ENCODE assay signal across 1 cellular context in the genomic region with DNA sequence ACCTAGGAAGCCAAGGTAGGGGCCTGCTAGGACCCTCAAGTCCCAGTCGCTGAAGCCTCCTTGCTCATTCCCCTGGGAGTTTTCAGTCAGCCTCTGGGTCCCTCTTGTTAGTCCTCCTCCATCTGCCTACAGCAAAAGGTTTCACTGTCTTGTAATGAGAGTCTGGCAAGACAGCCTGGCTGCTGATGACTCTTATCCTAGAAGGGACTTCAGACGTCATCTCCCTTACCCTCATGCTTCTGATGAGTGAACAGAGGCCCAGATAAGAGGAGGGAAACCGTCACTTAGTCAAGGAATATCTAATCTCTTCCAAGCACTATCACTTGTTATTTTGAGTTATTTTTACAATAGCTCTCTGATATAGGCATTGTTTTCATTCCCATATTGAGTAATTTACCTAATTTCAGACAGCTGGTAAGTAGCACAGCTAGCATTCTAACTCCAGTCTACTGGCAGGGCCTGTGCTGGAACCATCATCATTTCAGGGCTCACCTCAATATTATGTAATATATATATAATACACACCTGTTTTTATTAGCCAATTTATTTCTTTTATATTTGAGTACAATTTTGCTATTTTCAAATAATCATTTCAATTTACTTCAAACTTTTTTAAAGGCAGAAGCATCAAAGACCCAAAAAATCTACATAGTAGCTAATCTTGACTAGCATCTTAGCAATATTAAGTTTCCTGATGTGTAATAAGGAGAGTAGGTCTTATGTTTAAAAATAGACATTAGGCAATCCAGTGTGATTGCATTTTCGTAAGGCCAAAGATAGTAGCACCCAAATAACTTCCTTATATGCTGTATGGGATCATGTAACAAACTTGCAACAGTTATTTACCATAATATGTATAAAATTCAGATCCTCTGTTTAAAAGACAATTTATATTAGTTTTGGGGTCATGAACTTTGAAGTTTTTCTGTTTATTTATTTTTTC.
TF ChIP-seq lines count a peak whose summit lies in the region.

No MANE protein-coding gene starts in this region.

TF ChIP-seq in K562, 482 proteins besides CTCF, POLR2A, EP300 and RAD21 (continued from another document and continues in another):
- TF ChIP-seq, protein P1, sequence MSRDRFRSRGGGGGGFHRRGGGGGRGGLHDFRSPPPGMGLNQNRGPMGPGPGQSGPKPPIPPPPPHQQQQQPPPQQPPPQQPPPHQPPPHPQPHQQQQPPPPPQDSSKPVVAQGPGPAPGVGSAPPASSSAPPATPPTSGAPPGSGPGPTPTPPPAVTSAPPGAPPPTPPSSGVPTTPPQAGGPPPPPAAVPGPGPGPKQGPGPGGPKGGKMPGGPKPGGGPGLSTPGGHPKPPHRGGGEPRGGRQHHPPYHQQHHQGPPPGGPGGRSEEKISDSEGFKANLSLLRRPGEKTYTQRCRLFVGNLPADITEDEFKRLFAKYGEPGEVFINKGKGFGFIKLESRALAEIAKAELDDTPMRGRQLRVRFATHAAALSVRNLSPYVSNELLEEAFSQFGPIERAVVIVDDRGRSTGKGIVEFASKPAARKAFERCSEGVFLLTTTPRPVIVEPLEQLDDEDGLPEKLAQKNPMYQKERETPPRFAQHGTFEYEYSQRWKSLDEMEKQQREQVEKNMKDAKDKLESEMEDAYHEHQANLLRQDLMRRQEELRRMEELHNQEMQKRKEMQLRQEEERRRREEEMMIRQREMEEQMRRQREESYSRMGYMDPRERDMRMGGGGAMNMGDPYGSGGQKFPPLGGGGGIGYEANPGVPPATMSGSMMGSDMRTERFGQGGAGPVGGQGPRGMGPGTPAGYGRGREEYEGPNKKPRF (IDR thresholded peaks at IDR 0.05; ENCODE audit: low read depth, low read length) = no peak
- TF ChIP-seq SMARCE1 (IDR thresholded peaks at IDR 0.05) = peak; percentile 31; the same call in 1 of the 2 replicates
- TF ChIP-seq ARID1B (IDR thresholded peaks at IDR 0.05) = peak; percentile 61
- no peak for TF ChIP-seq RBFOX2 (IDR thresholded peaks at IDR 0.05; ENCODE audit: low read depth, low read length)
- TF ChIP-seq CBFA2T2 (conservative IDR thresholded peaks at IDR 0.05) = peak; percentile 50
- no peak for TF ChIP-seq ZNF140 (CRISPR knock-in tag; IDR thresholded peaks at IDR 0.05)
- no peak for TF ChIP-seq PRMT5 (CRISPR knock-in tag; IDR thresholded peaks at IDR 0.05)
- TF ChIP-seq ZBTB1 (CRISPR knock-in tag; IDR thresholded peaks at IDR 0.05; ENCODE audit: borderline replicate concordance, low read depth) = no peak
- TF ChIP-seq CCAR2 (IDR thresholded peaks at IDR 0.05; ENCODE audit: low read depth, low read length) = no peak
- no peak for TF ChIP-seq GATAD2A (IDR thresholded peaks at IDR 0.05)
- no peak for TF ChIP-seq U2AF1 (optimal IDR thresholded peaks at IDR 0.05; ENCODE audit: low read depth, low read length)
- TF ChIP-seq CCNT2 (IDR thresholded peaks at IDR 0.05; ENCODE audit: borderline replicate concordance, extremely low read depth, insufficient read length, low read depth, low read length) = peak; percentile 44
- TF ChIP-seq NCOR1 (IDR thresholded peaks at IDR 0.05) = peak; percentile 44; the same call in 1 of the 2 replicates
- no peak for TF ChIP-seq MECOM (CRISPR knock-in tag; IDR thresholded peaks at IDR 0.05)
- TF ChIP-seq, protein P2, sequence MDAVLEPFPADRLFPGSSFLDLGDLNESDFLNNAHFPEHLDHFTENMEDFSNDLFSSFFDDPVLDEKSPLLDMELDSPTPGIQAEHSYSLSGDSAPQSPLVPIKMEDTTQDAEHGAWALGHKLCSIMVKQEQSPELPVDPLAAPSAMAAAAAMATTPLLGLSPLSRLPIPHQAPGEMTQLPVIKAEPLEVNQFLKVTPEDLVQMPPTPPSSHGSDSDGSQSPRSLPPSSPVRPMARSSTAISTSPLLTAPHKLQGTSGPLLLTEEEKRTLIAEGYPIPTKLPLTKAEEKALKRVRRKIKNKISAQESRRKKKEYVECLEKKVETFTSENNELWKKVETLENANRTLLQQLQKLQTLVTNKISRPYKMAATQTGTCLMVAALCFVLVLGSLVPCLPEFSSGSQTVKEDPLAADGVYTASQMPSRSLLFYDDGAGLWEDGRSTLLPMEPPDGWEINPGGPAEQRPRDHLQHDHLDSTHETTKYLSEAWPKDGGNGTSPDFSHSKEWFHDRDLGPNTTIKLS (IDR thresholded peaks at IDR 0.05; ENCODE audit: borderline replicate concordance, low read depth) = no peak
- TF ChIP-seq MEF2D (tag; conservative IDR thresholded peaks at IDR 0.05; ENCODE audit: low read depth) = no peak; the same call in 1 of the 2 replicates
- TF ChIP-seq, protein P3, sequence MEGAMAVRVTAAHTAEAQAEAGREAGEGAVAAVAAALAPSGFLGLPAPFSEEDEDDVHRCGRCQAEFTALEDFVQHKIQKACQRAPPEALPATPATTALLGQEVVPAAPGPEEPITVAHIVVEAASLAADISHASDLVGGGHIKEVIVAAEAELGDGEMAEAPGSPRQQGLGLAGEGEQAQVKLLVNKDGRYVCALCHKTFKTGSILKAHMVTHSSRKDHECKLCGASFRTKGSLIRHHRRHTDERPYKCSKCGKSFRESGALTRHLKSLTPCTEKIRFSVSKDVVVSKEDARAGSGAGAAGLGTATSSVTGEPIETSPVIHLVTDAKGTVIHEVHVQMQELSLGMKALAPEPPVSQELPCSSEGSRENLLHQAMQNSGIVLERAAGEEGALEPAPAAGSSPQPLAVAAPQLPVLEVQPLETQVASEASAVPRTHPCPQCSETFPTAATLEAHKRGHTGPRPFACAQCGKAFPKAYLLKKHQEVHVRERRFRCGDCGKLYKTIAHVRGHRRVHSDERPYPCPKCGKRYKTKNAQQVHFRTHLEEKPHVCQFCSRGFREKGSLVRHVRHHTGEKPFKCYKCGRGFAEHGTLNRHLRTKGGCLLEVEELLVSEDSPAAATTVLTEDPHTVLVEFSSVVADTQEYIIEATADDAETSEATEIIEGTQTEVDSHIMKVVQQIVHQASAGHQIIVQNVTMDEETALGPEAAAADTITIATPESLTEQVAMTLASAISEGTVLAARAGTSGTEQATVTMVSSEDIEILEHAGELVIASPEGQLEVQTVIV (CRISPR knock-in tag; IDR thresholded peaks at IDR 0.05; ENCODE audit: borderline replicate concordance) = no peak
- no peak for TF ChIP-seq EHMT2 (IDR thresholded peaks at IDR 0.05)
- no peak for TF ChIP-seq TBL1XR1 (IDR thresholded peaks at IDR 0.05; ENCODE audit: low read length in 2 of 2)
- TF ChIP-seq MTA2 (IDR thresholded peaks at IDR 0.05; ENCODE audit: low read depth) = no peak
- no peak for TF ChIP-seq HNRNPL (IDR thresholded peaks at IDR 0.05; ENCODE audit: low read depth, low read length)
- TF ChIP-seq MEF2A (IDR thresholded peaks at IDR 0.05; ENCODE audit: control insufficient read depth, low read depth, low read length) = 0 out of 2 replicates have a peak, but pooled peaks have one; percentile 5
- TF ChIP-seq, protein P4, sequence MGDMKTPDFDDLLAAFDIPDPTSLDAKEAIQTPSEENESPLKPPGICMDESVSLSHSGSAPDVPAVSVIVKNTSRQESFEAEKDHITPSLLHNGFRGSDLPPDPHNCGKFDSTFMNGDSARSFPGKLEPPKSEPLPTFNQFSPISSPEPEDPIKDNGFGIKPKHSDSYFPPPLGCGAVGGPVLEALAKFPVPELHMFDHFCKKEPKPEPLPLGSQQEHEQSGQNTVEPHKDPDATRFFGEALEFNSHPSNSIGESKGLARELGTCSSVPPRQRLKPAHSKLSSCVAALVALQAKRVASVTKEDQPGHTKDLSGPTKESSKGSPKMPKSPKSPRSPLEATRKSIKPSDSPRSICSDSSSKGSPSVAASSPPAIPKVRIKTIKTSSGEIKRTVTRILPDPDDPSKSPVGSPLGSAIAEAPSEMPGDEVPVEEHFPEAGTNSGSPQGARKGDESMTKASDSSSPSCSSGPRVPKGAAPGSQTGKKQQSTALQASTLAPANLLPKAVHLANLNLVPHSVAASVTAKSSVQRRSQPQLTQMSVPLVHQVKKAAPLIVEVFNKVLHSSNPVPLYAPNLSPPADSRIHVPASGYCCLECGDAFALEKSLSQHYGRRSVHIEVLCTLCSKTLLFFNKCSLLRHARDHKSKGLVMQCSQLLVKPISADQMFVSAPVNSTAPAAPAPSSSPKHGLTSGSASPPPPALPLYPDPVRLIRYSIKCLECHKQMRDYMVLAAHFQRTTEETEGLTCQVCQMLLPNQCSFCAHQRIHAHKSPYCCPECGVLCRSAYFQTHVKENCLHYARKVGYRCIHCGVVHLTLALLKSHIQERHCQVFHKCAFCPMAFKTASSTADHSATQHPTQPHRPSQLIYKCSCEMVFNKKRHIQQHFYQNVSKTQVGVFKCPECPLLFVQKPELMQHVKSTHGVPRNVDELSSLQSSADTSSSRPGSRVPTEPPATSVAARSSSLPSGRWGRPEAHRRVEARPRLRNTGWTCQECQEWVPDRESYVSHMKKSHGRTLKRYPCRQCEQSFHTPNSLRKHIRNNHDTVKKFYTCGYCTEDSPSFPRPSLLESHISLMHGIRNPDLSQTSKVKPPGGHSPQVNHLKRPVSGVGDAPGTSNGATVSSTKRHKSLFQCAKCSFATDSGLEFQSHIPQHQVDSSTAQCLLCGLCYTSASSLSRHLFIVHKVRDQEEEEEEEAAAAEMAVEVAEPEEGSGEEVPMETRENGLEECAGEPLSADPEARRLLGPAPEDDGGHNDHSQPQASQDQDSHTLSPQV (IDR thresholded peaks at IDR 0.05) = 0 out of 2 replicates have a peak, but pooled peaks have one; percentile 36
- TF ChIP-seq, protein P5, sequence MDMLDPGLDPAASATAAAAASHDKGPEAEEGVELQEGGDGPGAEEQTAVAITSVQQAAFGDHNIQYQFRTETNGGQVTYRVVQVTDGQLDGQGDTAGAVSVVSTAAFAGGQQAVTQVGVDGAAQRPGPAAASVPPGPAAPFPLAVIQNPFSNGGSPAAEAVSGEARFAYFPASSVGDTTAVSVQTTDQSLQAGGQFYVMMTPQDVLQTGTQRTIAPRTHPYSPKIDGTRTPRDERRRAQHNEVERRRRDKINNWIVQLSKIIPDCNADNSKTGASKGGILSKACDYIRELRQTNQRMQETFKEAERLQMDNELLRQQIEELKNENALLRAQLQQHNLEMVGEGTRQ (CRISPR knock-in tag; IDR thresholded peaks at IDR 0.05) = no peak
- no peak for TF ChIP-seq GABPB2 (CRISPR knock-in tag; conservative IDR thresholded peaks at IDR 0.05)
- TF ChIP-seq, protein P6, sequence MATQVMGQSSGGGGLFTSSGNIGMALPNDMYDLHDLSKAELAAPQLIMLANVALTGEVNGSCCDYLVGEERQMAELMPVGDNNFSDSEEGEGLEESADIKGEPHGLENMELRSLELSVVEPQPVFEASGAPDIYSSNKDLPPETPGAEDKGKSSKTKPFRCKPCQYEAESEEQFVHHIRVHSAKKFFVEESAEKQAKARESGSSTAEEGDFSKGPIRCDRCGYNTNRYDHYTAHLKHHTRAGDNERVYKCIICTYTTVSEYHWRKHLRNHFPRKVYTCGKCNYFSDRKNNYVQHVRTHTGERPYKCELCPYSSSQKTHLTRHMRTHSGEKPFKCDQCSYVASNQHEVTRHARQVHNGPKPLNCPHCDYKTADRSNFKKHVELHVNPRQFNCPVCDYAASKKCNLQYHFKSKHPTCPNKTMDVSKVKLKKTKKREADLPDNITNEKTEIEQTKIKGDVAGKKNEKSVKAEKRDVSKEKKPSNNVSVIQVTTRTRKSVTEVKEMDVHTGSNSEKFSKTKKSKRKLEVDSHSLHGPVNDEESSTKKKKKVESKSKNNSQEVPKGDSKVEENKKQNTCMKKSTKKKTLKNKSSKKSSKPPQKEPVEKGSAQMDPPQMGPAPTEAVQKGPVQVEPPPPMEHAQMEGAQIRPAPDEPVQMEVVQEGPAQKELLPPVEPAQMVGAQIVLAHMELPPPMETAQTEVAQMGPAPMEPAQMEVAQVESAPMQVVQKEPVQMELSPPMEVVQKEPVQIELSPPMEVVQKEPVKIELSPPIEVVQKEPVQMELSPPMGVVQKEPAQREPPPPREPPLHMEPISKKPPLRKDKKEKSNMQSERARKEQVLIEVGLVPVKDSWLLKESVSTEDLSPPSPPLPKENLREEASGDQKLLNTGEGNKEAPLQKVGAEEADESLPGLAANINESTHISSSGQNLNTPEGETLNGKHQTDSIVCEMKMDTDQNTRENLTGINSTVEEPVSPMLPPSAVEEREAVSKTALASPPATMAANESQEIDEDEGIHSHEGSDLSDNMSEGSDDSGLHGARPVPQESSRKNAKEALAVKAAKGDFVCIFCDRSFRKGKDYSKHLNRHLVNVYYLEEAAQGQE (CRISPR knock-in tag; IDR thresholded peaks at IDR 0.05; ENCODE audit: low read depth) = no peak
- TF ChIP-seq HMG20B (CRISPR knock-in tag; IDR thresholded peaks at IDR 0.05) = no peak
- TF ChIP-seq RNF2 (IDR thresholded peaks at IDR 0.05) = no peak
- no peak for TF ChIP-seq ZNF133 (CRISPR knock-in tag; IDR thresholded peaks at IDR 0.05)
- TF ChIP-seq SRSF3 (IDR thresholded peaks at IDR 0.05; ENCODE audit: insufficient read depth, low read length) = no peak
- TF ChIP-seq FOXA3 (CRISPR knock-in tag; conservative IDR thresholded peaks at IDR 0.05 in 1 of 2, IDR thresholded peaks at IDR 0.05 in 1 of 2) = no peak
- TF ChIP-seq, protein P7, sequence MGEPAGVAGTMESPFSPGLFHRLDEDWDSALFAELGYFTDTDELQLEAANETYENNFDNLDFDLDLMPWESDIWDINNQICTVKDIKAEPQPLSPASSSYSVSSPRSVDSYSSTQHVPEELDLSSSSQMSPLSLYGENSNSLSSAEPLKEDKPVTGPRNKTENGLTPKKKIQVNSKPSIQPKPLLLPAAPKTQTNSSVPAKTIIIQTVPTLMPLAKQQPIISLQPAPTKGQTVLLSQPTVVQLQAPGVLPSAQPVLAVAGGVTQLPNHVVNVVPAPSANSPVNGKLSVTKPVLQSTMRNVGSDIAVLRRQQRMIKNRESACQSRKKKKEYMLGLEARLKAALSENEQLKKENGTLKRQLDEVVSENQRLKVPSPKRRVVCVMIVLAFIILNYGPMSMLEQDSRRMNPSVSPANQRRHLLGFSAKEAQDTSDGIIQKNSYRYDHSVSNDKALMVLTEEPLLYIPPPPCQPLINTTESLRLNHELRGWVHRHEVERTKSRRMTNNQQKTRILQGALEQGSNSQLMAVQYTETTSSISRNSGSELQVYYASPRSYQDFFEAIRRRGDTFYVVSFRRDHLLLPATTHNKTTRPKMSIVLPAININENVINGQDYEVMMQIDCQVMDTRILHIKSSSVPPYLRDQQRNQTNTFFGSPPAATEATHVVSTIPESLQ (CRISPR knock-in tag; IDR thresholded peaks at IDR 0.05) = no peak
- no peak for TF ChIP-seq ZKSCAN3 (CRISPR knock-in tag; IDR thresholded peaks at IDR 0.05)
- TF ChIP-seq NCOA2 (IDR thresholded peaks at IDR 0.05; ENCODE audit: partially characterized antibody in 2 of 2) = no peak
- TF ChIP-seq ZNF121 (CRISPR knock-in tag; conservative IDR thresholded peaks at IDR 0.05) = no peak
- TF ChIP-seq CAMTA2 (CRISPR knock-in tag; conservative IDR thresholded peaks at IDR 0.05) = no peak
- no peak for TF ChIP-seq POLR2B (IDR thresholded peaks at IDR 0.05; ENCODE audit: low read depth, partially characterized antibody)
- no peak for TF ChIP-seq NCOA4 (IDR thresholded peaks at IDR 0.05; ENCODE audit: partially characterized antibody)
- no peak for TF ChIP-seq ZNF780A (CRISPR knock-in tag; IDR thresholded peaks at IDR 0.05)
- TF ChIP-seq, protein P8, sequence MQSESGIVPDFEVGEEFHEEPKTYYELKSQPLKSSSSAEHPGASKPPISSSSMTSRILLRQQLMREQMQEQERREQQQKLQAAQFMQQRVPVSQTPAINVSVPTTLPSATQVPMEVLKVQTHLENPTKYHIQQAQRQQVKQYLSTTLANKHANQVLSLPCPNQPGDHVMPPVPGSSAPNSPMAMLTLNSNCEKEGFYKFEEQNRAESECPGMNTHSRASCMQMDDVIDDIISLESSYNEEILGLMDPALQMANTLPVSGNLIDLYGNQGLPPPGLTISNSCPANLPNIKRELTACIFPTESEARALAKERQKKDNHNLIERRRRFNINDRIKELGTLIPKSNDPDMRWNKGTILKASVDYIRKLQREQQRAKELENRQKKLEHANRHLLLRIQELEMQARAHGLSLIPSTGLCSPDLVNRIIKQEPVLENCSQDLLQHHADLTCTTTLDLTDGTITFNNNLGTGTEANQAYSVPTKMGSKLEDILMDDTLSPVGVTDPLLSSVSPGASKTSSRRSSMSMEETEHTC (IDR thresholded peaks at IDR 0.05) = no peak
- no peak for TF ChIP-seq TRIM24 (IDR thresholded peaks at IDR 0.05)
- no peak for TF ChIP-seq ZNF184 (CRISPR knock-in tag; IDR thresholded peaks at IDR 0.05)
- TF ChIP-seq SIN3A (IDR thresholded peaks at IDR 0.05; ENCODE audit: borderline replicate concordance in 2 of 2, control insufficient read depth in 1 of 2, low read depth in 2 of 2, low read length in 2 of 2) = no peak
